Comparison of ENCODE assay signal across 17 cellular contexts in the genomic region with DNA sequence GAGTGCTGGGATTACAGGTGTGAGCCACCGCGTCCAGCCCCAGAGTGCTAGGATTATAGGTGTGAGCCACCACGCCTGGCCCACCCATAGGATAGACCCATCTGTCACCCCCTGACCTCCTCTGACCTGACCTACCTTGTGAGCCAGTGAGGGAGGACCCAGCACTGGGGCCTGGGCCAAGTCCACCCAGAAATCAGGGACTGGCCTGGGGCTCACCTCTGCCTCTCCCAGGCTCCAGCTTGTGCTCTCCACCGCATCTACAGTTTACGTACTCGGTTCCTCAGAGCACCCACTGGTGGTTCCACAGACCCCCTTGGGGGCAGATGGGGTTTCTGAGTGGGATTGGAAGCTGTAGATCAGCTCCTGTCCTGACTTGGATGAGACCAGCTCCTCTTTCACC. TPM values are rescaled to one million over a fixed set of nuclear protein-coding genes. Genes with fewer than 3 reads are reported as not detected.
"Had no signal": no experiment of that assay in that cellular context is flagged by ENCODE, and none has a peak within 500 bp of the region (broad histone marks: within the 10 kb centered on the region; RNA-seq: fewer than 3 reads in every experiment).

No MANE protein-coding gene starts in this region.

- H3K4me3 Mint-ChIP-seq: activated CD4-positive, alpha-beta T cell treated with anti-CD3 and anti-CD28 coated beads, Interleukin-2, amount 10 ng/mL, durations not matched to agents 24 days and 14 days; activated CD8-positive, alpha-beta T cell treated with anti-CD3 and anti-CD28 coated beads, Interleukin-2, amount 10 ng/mL, durations not matched to agents 7 days and 5 days; memory B cell; naive B cell had no signal

- H3K27ac Mint-ChIP-seq: activated CD8-positive, alpha-beta T cell treated with anti-CD3 and anti-CD28 coated beads, Interleukin-2, amount 10 ng/mL, durations not matched to agents 7 days and 5 days; memory B cell; naive B cell had no signal

- H3K36me3 Mint-ChIP-seq: naive B cell had no signal

- H3K36me3 ChIP-seq: pancreas, thyroid gland had no signal

- DNase-seq: activated CD4-positive, alpha-beta T cell treated with anti-CD3 and anti-CD28 coated beads, Interleukin-2, amount 10 ng/mL, durations not matched to agents 24 days and 14 days; activated CD8-positive, alpha-beta T cell treated with anti-CD3 and anti-CD28 coated beads, Interleukin-2, amount 10 ng/mL, durations not matched to agents 7 days and 5 days; activated effector memory CD4-positive, alpha-beta T cell treated with anti-CD3 and anti-CD28 coated beads, Interleukin-2, amount 50 U/mL, for 16 hours; activated naive CD4-positive, alpha-beta T cell treated with anti-CD3 and anti-CD28 coated beads, Interleukin-2, amount 50 U/mL, for 16 hours; activated T-cell treated with anti-CD3 and anti-CD28 coated beads, Interleukin-2, amount 50 U/mL, for 48 hours; effector CD4-positive, alpha-beta T cell; esophagus squamous epithelium; left ventricle myocardium superior; naive B cell; stimulated activated CD8-positive, alpha-beta memory T cell treated with anti-CD3 and anti-CD28 coated beads, Interleukin-4, amount 100 ng/mL, for 48 hours; stimulated activated naive CD4-positive, alpha-beta T cell; T1000; thyroid gland had no signal

- H3K4me3 ChIP-seq: esophagus squamous epithelium, mucosa of descending colon, pancreas, thyroid gland had no signal

- H3K9me3 ChIP-seq: esophagus squamous epithelium, mucosa of descending colon, pancreas, thyroid gland had no signal

- H3K27ac ChIP-seq: esophagus squamous epithelium, pancreas, thyroid gland had no signal

- H3K27me3 Mint-ChIP-seq: activated CD4-positive, alpha-beta T cell treated with anti-CD3 and anti-CD28 coated beads, Interleukin-2, amount 10 ng/mL, durations not matched to agents 24 days and 14 days; memory B cell; naive B cell had no signal

- H3K4me1 ChIP-seq: pancreas, thyroid gland had no signal

- ATAC-seq: activated CD8-positive, alpha-beta T cell treated with anti-CD3 and anti-CD28 coated beads, Interleukin-2, amount 10 ng/mL, durations not matched to agents 7 days and 5 days; left ventricle myocardium superior; mucosa of descending colon; pancreas had no signal

- H3K9me3 Mint-ChIP-seq: activated CD4-positive, alpha-beta T cell treated with anti-CD3 and anti-CD28 coated beads, Interleukin-2, amount 10 ng/mL, durations not matched to agents 24 days and 14 days; memory B cell; naive B cell had no signal

- H3K27me3 ChIP-seq: esophagus squamous epithelium, pancreas, thyroid gland had no signal

RNA-seq across cellular contexts. Expression of a gene that starts 48.3 kb away (rescaled TPM):
- total RNA-seq: activated CD4-positive, alpha-beta T cell treated with anti-CD3 and anti-CD28 coated beads, Interleukin-2, amount 10 ng/mL, durations not matched to agents 24 days and 14 days; endothelial cell of umbilical vein had no signal
